2 cellular contexts compared by ENCODE assay signal in the genomic region with DNA sequence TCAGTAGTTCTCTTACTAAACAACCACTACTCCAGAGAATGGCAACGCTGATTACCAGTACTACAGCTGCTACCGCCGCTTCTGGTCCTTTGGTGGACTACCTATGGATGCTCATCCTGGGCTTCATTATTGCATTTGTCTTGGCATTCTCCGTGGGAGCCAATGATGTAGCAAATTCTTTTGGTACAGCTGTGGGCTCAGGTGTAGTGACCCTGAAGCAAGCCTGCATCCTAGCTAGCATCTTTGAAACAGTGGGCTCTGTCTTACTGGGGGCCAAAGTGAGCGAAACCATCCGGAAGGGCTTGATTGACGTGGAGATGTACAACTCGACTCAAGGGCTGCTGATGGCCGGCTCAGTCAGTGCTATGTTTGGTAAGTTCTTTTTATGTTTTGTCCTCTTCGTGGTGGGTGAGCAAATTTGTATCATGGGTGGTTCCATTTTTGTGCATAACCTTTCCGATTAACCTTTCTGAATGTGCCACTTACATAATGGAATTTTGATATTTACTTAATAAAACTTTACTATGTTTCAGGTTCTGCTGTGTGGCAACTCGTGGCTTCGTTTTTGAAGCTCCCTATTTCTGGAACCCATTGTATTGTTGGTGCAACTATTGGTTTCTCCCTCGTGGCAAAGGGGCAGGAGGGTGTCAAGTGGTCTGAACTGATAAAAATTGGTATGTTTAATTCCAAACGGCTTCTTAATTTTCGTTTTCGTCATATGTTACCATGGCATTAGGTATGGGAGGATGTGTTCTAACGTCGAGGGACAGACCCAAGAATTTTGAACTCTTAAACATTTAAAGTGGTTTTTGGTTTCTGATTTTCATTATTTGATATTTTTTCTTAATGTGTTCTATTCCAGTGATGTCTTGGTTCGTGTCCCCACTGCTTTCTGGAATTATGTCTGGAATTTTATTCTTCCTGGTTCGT.
TF ChIP-seq lines count a peak whose summit lies in the region.

No MANE protein-coding gene starts in this region.

TF ChIP-seq in SK-N-SH, 30 proteins besides CTCF, POLR2A, EP300 and RAD21 (continued from another document):
- TF ChIP-seq PBX3 (IDR thresholded peaks at IDR 0.05) (peak; percentile 67), YY1 (IDR thresholded peaks at IDR 0.05; ENCODE audit: low read depth) (no peak)

TF ChIP-seq in SK-N-SH treated with all-trans-retinoic acid at 6 μM for 48 hours, 23 proteins besides CTCF, POLR2A, EP300 and RAD21 (continued from another document):
- no peak for TF ChIP-seq PATZ1 (CRISPR knock-in tag; IDR thresholded peaks at IDR 0.05; ENCODE audit: borderline replicate concordance)
- TF ChIP-seq ARNTL (CRISPR knock-in tag; IDR thresholded peaks at IDR 0.05; ENCODE audit: borderline replicate concordance, low read depth): no peak
- TF ChIP-seq PPARA (CRISPR knock-in tag; IDR thresholded peaks at IDR 0.05; ENCODE audit: borderline replicate concordance): no peak
- no peak for TF ChIP-seq TOX (CRISPR knock-in tag; IDR thresholded peaks at IDR 0.05; ENCODE audit: borderline replicate concordance)
- TF ChIP-seq ZC3H10 (CRISPR knock-in tag; IDR thresholded peaks at IDR 0.05): no peak
- TF ChIP-seq ZNF8 (CRISPR knock-in tag; IDR thresholded peaks at IDR 0.05): no peak
- TF ChIP-seq ZNF70 (CRISPR knock-in tag; IDR thresholded peaks at IDR 0.05): no peak
- TF ChIP-seq TCF4 (CRISPR knock-in tag; IDR thresholded peaks at IDR 0.05; ENCODE audit: borderline replicate concordance): no peak
- TF ChIP-seq, protein P1, sequence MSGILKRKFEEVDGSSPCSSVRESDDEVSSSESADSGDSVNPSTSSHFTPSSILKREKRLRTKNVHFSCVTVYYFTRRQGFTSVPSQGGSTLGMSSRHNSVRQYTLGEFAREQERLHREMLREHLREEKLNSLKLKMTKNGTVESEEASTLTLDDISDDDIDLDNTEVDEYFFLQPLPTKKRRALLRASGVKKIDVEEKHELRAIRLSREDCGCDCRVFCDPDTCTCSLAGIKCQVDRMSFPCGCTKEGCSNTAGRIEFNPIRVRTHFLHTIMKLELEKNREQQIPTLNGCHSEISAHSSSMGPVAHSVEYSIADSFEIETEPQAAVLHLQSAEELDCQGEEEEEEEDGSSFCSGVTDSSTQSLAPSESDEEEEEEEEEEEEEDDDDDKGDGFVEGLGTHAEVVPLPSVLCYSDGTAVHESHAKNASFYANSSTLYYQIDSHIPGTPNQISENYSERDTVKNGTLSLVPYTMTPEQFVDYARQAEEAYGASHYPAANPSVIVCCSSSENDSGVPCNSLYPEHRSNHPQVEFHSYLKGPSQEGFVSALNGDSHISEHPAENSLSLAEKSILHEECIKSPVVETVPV (CRISPR knock-in tag; IDR thresholded peaks at IDR 0.05): no peak
- no peak for TF ChIP-seq ZNF565 (CRISPR knock-in tag; conservative IDR thresholded peaks at IDR 0.05; ENCODE audit: low read depth)
- no peak for TF ChIP-seq RARB (CRISPR knock-in tag; IDR thresholded peaks at IDR 0.05)
- no peak for TF ChIP-seq ZFP3 (CRISPR knock-in tag; IDR thresholded peaks at IDR 0.05)
- TF ChIP-seq ZFP30 (CRISPR knock-in tag; IDR thresholded peaks at IDR 0.05): no peak
- TF ChIP-seq OSR1 (CRISPR knock-in tag; IDR thresholded peaks at IDR 0.05): no peak
- no peak for TF ChIP-seq SNAI2 (CRISPR knock-in tag; IDR thresholded peaks at IDR 0.05)
- TF ChIP-seq CSDC2 (CRISPR knock-in tag; IDR thresholded peaks at IDR 0.05): no peak
